Comparison of ENCODE assay signal across 21 cellular contexts in the genomic region with DNA sequence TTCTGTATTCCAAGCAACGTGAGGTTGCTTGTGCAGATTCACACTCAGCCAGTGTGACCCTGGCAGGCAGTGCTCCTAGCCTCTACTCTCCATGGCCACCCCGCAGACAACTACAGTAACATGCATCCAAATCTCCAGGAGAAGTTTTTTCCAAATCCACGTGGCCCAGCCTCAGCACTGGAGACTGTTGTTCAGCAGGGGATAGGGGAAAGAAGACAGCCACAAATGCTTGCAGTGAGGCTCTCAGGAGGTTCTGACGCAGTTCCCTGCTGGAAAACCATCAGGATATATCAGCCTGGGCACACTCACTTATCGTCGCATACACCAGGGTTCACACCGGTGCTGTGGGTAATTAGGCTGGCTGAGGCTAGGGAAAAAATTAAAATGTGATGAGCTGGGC. TPM values are rescaled to one million over a fixed set of nuclear protein-coding genes. Genes with fewer than 3 reads are reported as not detected.
DNase-seq lines count a peak whose midpoint lies in the region; ATAC-seq and TF ChIP-seq lines count a peak whose summit lies in the region.
"Had no signal": no experiment of that assay in that cellular context is flagged by ENCODE, and none has a peak within 500 bp of the region (broad histone marks: within the 10 kb centered on the region; RNA-seq: fewer than 3 reads in every experiment).

No MANE protein-coding gene starts in this region.

- DNase-seq in natural killer cell treated with Interleukin-12 subunit alpha and Interleukin-12 subunit beta and Interleukin-15 and Interleukin-18, amount 100 ng/mL, for 72 hours (ENCODE audit: low spot score), result peak; percentile 10
- DNase-seq in natural killer cell, result no peak
- peak; percentile 38 for DNase-seq in coronary artery (ENCODE audit: low spot score)
- peak; percentile 37 for DNase-seq in endodermal cell
- peak; percentile 67 to 72 for DNase-seq in vagina (ENCODE audit: extremely low spot score in 2 of 2)
- DNase-seq in anterior cingulate cortex (lab: John Stamatoyannopoulos, UW), result no peak
- no peak for DNase-seq in SK-N-SH
- DNase-seq in NCI-H774 (lab: John Stamatoyannopoulos, UW), result no peak
- DNase-seq: AML-193; CD4-positive, alpha-beta T cell; CD8-positive, alpha-beta memory T cell; COR-L47; DMS79 treated with DMSO at 0.1 percent for 48 hours; GF-D8 had no signal

- H3K27me3 Mint-ChIP-seq in natural killer cell treated with Interleukin-12 subunit alpha and Interleukin-12 subunit beta and Interleukin-15 and Interleukin-18, amount 100 ng/mL, for 72 hours, result peaks cover 33 to 51% of the 10 kb centered on the region in 2 donors
- peaks cover 32 to 53% of the 10 kb centered on the region in 2 donors for H3K27me3 Mint-ChIP-seq in natural killer cell (ENCODE audit: low read depth in 2 of 2)
- peaks cover 70% of the 10 kb centered on the region for H3K27me3 Mint-ChIP-seq in endodermal cell (ENCODE audit: insufficient read depth)

- ATAC-seq in natural killer cell treated with Interleukin-12 subunit alpha and Interleukin-12 subunit beta and Interleukin-15 and Interleukin-18, amount 100 ng/mL, for 72 hours, result no peak
- ATAC-seq in natural killer cell, result no peak
- ATAC-seq: A549 had no signal

- TF ChIP-seq EP300 in SK-N-SH (IDR thresholded peaks at IDR 0.05; ENCODE audit: borderline replicate concordance in 1 of 2, low read depth in 1 of 2, low read length in 1 of 2), result no peak

- intact Hi-C loops in natural killer cell (cut with micrococcal nuclease), result no loop called here
- intact Hi-C loops in vagina (cut with DNase I), result no loop called here

- no peaks in the 10 kb centered on the region for H3K79me2 ChIP-seq in SK-N-SH (ENCODE audit: insufficient read depth)

- H3K9ac ChIP-seq in endodermal cell (ENCODE audit: extremely low read depth, low read length, poor library complexity, severe bottlenecking) (no peak overlapping the region), SK-N-SH (no peak overlapping the region)
- H3K9ac ChIP-seq: BLaER1 treated with 17β-estradiol and CSF1 and Interleukin-3, amounts not matched to agents 10 nM and 100 nM had no signal

- no peaks in the 10 kb centered on the region for H3F3A ChIP-seq in SK-N-SH (replicated peaks; ENCODE audit: insufficient read depth)

- 63 to 79% methylated on average over 5 to 7 of the region's 7 CpGs for WGBS in endodermal cell (ENCODE audit: insufficient coverage in 1 of 2, insufficient read length in 1 of 2), 2 experiments
- 44% methylated on average over 7 of the region's 7 CpGs for WGBS in SK-N-SH (ENCODE audit: low lambda C conversion rate)

- no peaks in the 10 kb centered on the region for H3K9me2 ChIP-seq in SK-N-SH

- POLR2A ChIA-PET in SK-N-SH (lab: Yijun Ruan, JAX), result no interaction called here

- H3K36me3 ChIP-seq in endodermal cell (ENCODE audit: control insufficient read depth, insufficient read depth, low read length) (no peaks in the 10 kb centered on the region), vagina (no peaks in the 10 kb centered on the region), SK-N-SH (replicated peaks in 1 of 2; ENCODE audit: control insufficient read depth in 1 of 2, insufficient read depth in 2 of 2, low read length in 1 of 2) (no peaks in the 10 kb centered on the region)
- H3K36me3 ChIP-seq: BLaER1 treated with 17β-estradiol and CSF1 and Interleukin-3, amounts not matched to agents 10 nM and 100 nM had no signal

- no peak overlapping the region for H2AFZ ChIP-seq in SK-N-SH (ENCODE audit: low read depth)

- H3K4me3 ChIP-seq in coronary artery (no peak overlapping the region), endodermal cell (ENCODE audit: low read length) (no peak overlapping the region), vagina (no peak overlapping the region), SK-N-SH (ENCODE audit: low read depth in 2 of 2, low read length in 1 of 2) (no peak overlapping the region)
- H3K4me3 ChIP-seq: A549; BLaER1 treated with 17β-estradiol and CSF1 and Interleukin-3, amounts not matched to agents 10 nM and 100 nM had no signal

- H3K36me3 Mint-ChIP-seq in natural killer cell treated with Interleukin-12 subunit alpha and Interleukin-12 subunit beta and Interleukin-15 and Interleukin-18, amount 100 ng/mL, for 72 hours, result no peaks in the 10 kb centered on the region
- H3K36me3 Mint-ChIP-seq in natural killer cell (no peaks in the 10 kb centered on the region), endodermal cell (ENCODE audit: low read depth) (no peaks in the 10 kb centered on the region)

- TF ChIP-seq POLR2A in vagina (IDR thresholded peaks at IDR 0.05), result no peak

- H3K4me3 Mint-ChIP-seq in natural killer cell treated with Interleukin-12 subunit alpha and Interleukin-12 subunit beta and Interleukin-15 and Interleukin-18, amount 100 ng/mL, for 72 hours, result no peak overlapping the region
- H3K4me3 Mint-ChIP-seq in natural killer cell, result no peak overlapping the region
- no peak overlapping the region for H3K4me3 Mint-ChIP-seq in endodermal cell
- H3K4me3 Mint-ChIP-seq: B cell; CD4-positive, alpha-beta T cell; CD8-positive, alpha-beta memory T cell had no signal

- TF ChIP-seq CTCF in natural killer cell (IDR thresholded peaks at IDR 0.05) (no peak), coronary artery (IDR thresholded peaks at IDR 0.05) (no peak), endodermal cell (conservative IDR thresholded peaks at IDR 0.05) (no peak), vagina (IDR thresholded peaks at IDR 0.05) (no peak), SK-N-SH (IDR thresholded peaks at IDR 0.05) (no peak)

- H3K27ac ChIP-seq in coronary artery (no peak overlapping the region), endodermal cell (ENCODE audit: low read depth, low read length) (no peak overlapping the region), vagina (no peak overlapping the region), SK-N-SH (ENCODE audit: low read depth in 2 of 2, low read length in 1 of 2) (no peak overlapping the region)
- H3K27ac ChIP-seq: 22Rv1; A549; BLaER1 treated with 17β-estradiol and CSF1 and Interleukin-3, amounts not matched to agents 10 nM and 100 nM; C4-2B had no signal

- H3K4me1 Mint-ChIP-seq in natural killer cell treated with Interleukin-12 subunit alpha and Interleukin-12 subunit beta and Interleukin-15 and Interleukin-18, amount 100 ng/mL, for 72 hours (ENCODE audit: low read depth in 2 of 2), result no peaks in the 10 kb centered on the region
- no peaks in the 10 kb centered on the region for H3K4me1 Mint-ChIP-seq in natural killer cell
- no peaks in the 10 kb centered on the region for H3K4me1 Mint-ChIP-seq in endodermal cell
- H3K4me1 Mint-ChIP-seq: B cell had no signal

- no peak overlapping the region for H3K4me2 ChIP-seq in SK-N-SH
- H3K4me2 ChIP-seq: A549; BLaER1 treated with 17β-estradiol and CSF1 and Interleukin-3, amounts not matched to agents 10 nM and 100 nM had no signal

- H3K9me3 Mint-ChIP-seq in natural killer cell treated with Interleukin-12 subunit alpha and Interleukin-12 subunit beta and Interleukin-15 and Interleukin-18, amount 100 ng/mL, for 72 hours, result no peaks in the 10 kb centered on the region
- no peaks in the 10 kb centered on the region for H3K9me3 Mint-ChIP-seq in natural killer cell
- no peaks in the 10 kb centered on the region for H3K9me3 Mint-ChIP-seq in endodermal cell
- H3K9me3 Mint-ChIP-seq: CD4-positive, alpha-beta T cell had no signal

- no peaks in the 10 kb centered on the region for H4K20me1 ChIP-seq in SK-N-SH (ENCODE audit: insufficient read depth)
- H4K20me1 ChIP-seq: BLaER1 treated with 17β-estradiol and CSF1 and Interleukin-3, amounts not matched to agents 10 nM and 100 nM had no signal

- H3K4me1 ChIP-seq in endodermal cell (ENCODE audit: control insufficient read depth, insufficient read depth, low read length) (no peaks in the 10 kb centered on the region), vagina (no peaks in the 10 kb centered on the region), SK-N-SH (ENCODE audit: control insufficient read depth in 1 of 2, insufficient read depth in 2 of 2, low read depth in 1 of 2, low read length in 1 of 2) (peaks cover 0 to 32% of the 10 kb centered on the region in 2 experiments; a peak in 2 of 4 replicates)
- H3K4me1 ChIP-seq: A549 had no signal

- H3K9me3 ChIP-seq in endodermal cell (ENCODE audit: control insufficient read depth, low read length) (no peaks in the 10 kb centered on the region), vagina (no peaks in the 10 kb centered on the region), SK-N-SH (no peaks in the 10 kb centered on the region)
- H3K9me3 ChIP-seq: A549; BLaER1 treated with 17β-estradiol and CSF1 and Interleukin-3, amounts not matched to agents 10 nM and 100 nM had no signal

- CTCF ChIA-PET in SK-N-SH (lab: Yijun Ruan, JAX), result interaction anchor here (1.6 kb wide), 1 partner anchor 23 kb away, joined by 4 read pairs; no protein-coding TSS in a partner anchor

- TF ChIP-seq RAD21 in SK-N-SH (IDR thresholded peaks at IDR 0.05; ENCODE audit: low read length), result no peak

- H3K27me3 ChIP-seq in endodermal cell (ENCODE audit: control insufficient read depth, insufficient read depth, low read length, poor library complexity, severe bottlenecking) (peaks cover 54% of the 10 kb centered on the region), vagina (peaks cover 4% of the 10 kb centered on the region), SK-N-SH (ENCODE audit: insufficient read depth) (peaks cover 33% of the 10 kb centered on the region)
- H3K27me3 ChIP-seq: BLaER1 treated with 17β-estradiol and CSF1 and Interleukin-3, amounts not matched to agents 10 nM and 100 nM had no signal

- no peak overlapping the region for H3K27ac Mint-ChIP-seq in natural killer cell treated with Interleukin-12 subunit alpha and Interleukin-12 subunit beta and Interleukin-15 and Interleukin-18, amount 100 ng/mL, for 72 hours
- no peak overlapping the region for H3K27ac Mint-ChIP-seq in natural killer cell
- H3K27ac Mint-ChIP-seq in endodermal cell, result no peak overlapping the region
- H3K27ac Mint-ChIP-seq: B cell; CD4-positive, alpha-beta T cell; CD8-positive, alpha-beta memory T cell had no signal

TF ChIP-seq in SK-N-SH, 30 proteins besides CTCF, POLR2A, EP300 and RAD21 (continues in another document):
- no peak for TF ChIP-seq MXI1 (IDR thresholded peaks at IDR 0.05; ENCODE audit: low read depth, low read length)

RNA-seq across cellular contexts. Expression of a gene that starts 16.2 kb away (rescaled TPM):
- total RNA-seq in natural killer cell treated with Interleukin-12 subunit alpha and Interleukin-12 subunit beta and Interleukin-15 and Interleukin-18, amount 100 ng/mL, for 72 hours, result 1 to 10 TPM in 1 of 2 donors, under 1 TPM in 1; 0.22 to 1.1 TPM
- total RNA-seq in natural killer cell, result 1 to 10 TPM; 4.4 to 7.1 (median 5.3) TPM
- total RNA-seq in endodermal cell, result 1 to 10 TPM; 1.5 to 2.7 TPM
- 1.5 TPM for polyA plus RNA-seq in endodermal cell (2013, experiment 1 of 2)
- 0.95 TPM for polyA plus RNA-seq in endodermal cell (2013, experiment 2 of 2)
- 1.7 TPM for total RNA-seq in vagina
- 0.02 and 0.08 TPM in 2 replicates for polyA plus RNA-seq in SK-N-SH (2012; rRNA removed)
- 0.04 and 0.07 TPM in 2 replicates for polyA plus RNA-seq in SK-N-SH (2012; cell fraction: cytosol; rRNA removed)
- polyA plus RNA-seq in SK-N-SH (2012; cell fraction: nucleus; rRNA removed), result 0.19 and 0.47 TPM in 2 replicates
- total RNA-seq: A172 had no signal
- polyA plus RNA-seq: A549; BJ; CD8-positive, alpha-beta memory T cell had no signal

Comparison
In these comparisons a context has a peak if more than half of its experiments do, and no peak if none do; other contexts are left out.
1. DNase-seq: peak in natural killer cell treated with Interleukin-12 subunit alpha and Interleukin-12 subunit beta and Interleukin-15 and Interleukin-18, amount 100 ng/mL, for 72 hours (single experiment), coronary artery (single experiment), endodermal cell (single experiment) and vagina (2 of 2); none in natural killer cell (single experiment), anterior cingulate cortex (0 of 58), SK-N-SH (single experiment) and NCI-H774 (single experiment).